6 cellular contexts compared by ENCODE assay signal in genomic region chr11:64869571-64870175, GRCh38. TPM values are rescaled to one million over a fixed set of nuclear protein-coding genes. Genes with fewer than 3 reads are reported as not detected.
A peak's percentile ranks its signal among the peaks of the same experiment; 100 is the strongest.
DNase-seq lines count a peak whose midpoint lies in the region.

No MANE protein-coding gene starts in this region.

- peaks cover 1% of the 10 kb centered on the region for H3K4me1 ChIP-seq in urinary bladder (ENCODE audit: insufficient read depth)

- CTCF ChIA-PET in activated naive CD4-positive, alpha-beta T cell treated with anti-CD3 and anti-CD28 coated beads, Interleukin-2, amount 10 ng/mL, durations not matched to agents 7 days and 5 days (lab: Charles Lee), result interaction anchor here (0.6 to 12.0 kb wide), 11 partner anchors 8 to 230 kb away, joined by 3 to 145 read pairs (median 5); partner anchors contain the start of genes CDC42BPG and EHD1

- H3K27me3 Mint-ChIP-seq in activated naive CD4-positive, alpha-beta T cell treated with anti-CD3 and anti-CD28 coated beads, Interleukin-2, amount 10 ng/mL, durations not matched to agents 7 days and 5 days, result no peaks in the 10 kb centered on the region

- no peaks in the 10 kb centered on the region for H3K36me3 ChIP-seq in urinary bladder (ENCODE audit: insufficient read depth)

- WGBS in urinary bladder, result 56% methylated on average over 9 of the region's 9 CpGs

- peak overlapping the region; percentile 28 for H3K27ac ChIP-seq in urinary bladder (ENCODE audit: low read depth)

- DNase-seq in activated naive CD4-positive, alpha-beta T cell treated with anti-CD3 and anti-CD28 coated beads, Interleukin-2, amount 10 ng/mL, durations not matched to agents 7 days and 5 days, result no peak
- no peak for DNase-seq in activated naive CD4-positive, alpha-beta T cell (lab: John Stamatoyannopoulos, UW)
- peak; percentile 25 for DNase-seq in germinal center (ENCODE audit: low spot score)
- DNase-seq in NCI-H1092 (lab: John Stamatoyannopoulos, UW), result no peak
- DNase-seq in NCI-H187 (lab: John Stamatoyannopoulos, UW), result no peak

- H3K4me1 Mint-ChIP-seq in activated naive CD4-positive, alpha-beta T cell treated with anti-CD3 and anti-CD28 coated beads, Interleukin-2, amount 10 ng/mL, durations not matched to agents 7 days and 5 days, result peaks cover 90% of the 10 kb centered on the region

- peak overlapping the region; percentile 86 for H3K27ac Mint-ChIP-seq in activated naive CD4-positive, alpha-beta T cell treated with anti-CD3 and anti-CD28 coated beads, Interleukin-2, amount 10 ng/mL, durations not matched to agents 7 days and 5 days

- peaks cover 66% of the 10 kb centered on the region for H3K36me3 Mint-ChIP-seq in activated naive CD4-positive, alpha-beta T cell treated with anti-CD3 and anti-CD28 coated beads, Interleukin-2, amount 10 ng/mL, durations not matched to agents 7 days and 5 days

- peak overlapping the region; percentile 59 for H3K4me3 Mint-ChIP-seq in activated naive CD4-positive, alpha-beta T cell treated with anti-CD3 and anti-CD28 coated beads, Interleukin-2, amount 10 ng/mL, durations not matched to agents 7 days and 5 days

- H3K9me3 Mint-ChIP-seq in activated naive CD4-positive, alpha-beta T cell treated with anti-CD3 and anti-CD28 coated beads, Interleukin-2, amount 10 ng/mL, durations not matched to agents 7 days and 5 days, result no peaks in the 10 kb centered on the region

- no peak overlapping the region for H3K4me3 ChIP-seq in urinary bladder (ENCODE audit: low read depth, low read length)

RNA-seq across cellular contexts. Expression of gene EHD1, which starts 8.7 kb away (rescaled TPM):
- total RNA-seq in urinary bladder, result 31.3 TPM
- 50.5 TPM for polyA plus RNA-seq in urinary bladder

RNA-seq across cellular contexts. Expression of gene CDC42BPG, which starts 25.2 kb away (rescaled TPM):
- 4.3 TPM for total RNA-seq in urinary bladder
- polyA plus RNA-seq in urinary bladder, result 3.2 TPM

RNA-seq across cellular contexts. Expression of gene ATG2A, which starts 47.3 kb away (rescaled TPM):
- total RNA-seq in urinary bladder, result 7.6 TPM
- polyA plus RNA-seq in urinary bladder, result 21.4 TPM

RNA-seq across cellular contexts. Expression of gene PPP2R5B, which starts 54.8 kb away (rescaled TPM):
- 7.3 TPM for total RNA-seq in urinary bladder
- polyA plus RNA-seq in urinary bladder, result 22.1 TPM

RNA-seq across cellular contexts. Expression of gene MEN1, which starts 59.3 kb away (rescaled TPM):
- 11.3 TPM for total RNA-seq in urinary bladder
- 17.4 TPM for polyA plus RNA-seq in urinary bladder
